ENCODE assay signal across 1 cellular context in genomic region chr5:173704615-173705511, GRCh38.
A peak's percentile ranks its signal among the peaks of the same experiment; 100 is the strongest.
TF ChIP-seq lines count a peak whose summit lies in the region.

No MANE protein-coding gene starts in this region.

TF ChIP-seq in K562, 482 proteins besides CTCF, POLR2A, EP300 and RAD21 (continued from another document):
- TF ChIP-seq ZNF280A (IDR thresholded peaks at IDR 0.05; ENCODE audit: low read depth, partially characterized antibody) (no peak), ZNF24 (IDR thresholded peaks at IDR 0.05) (peak; percentile 92), DPF2 (IDR thresholded peaks at IDR 0.05) (no peak), NR2C1 (IDR thresholded peaks at IDR 0.05) (no peak), NR2C1 (tag; IDR thresholded peaks at IDR 0.05) (no peak), SIN3B (IDR thresholded peaks at IDR 0.05; ENCODE audit: low read depth) (no peak)
- TF ChIP-seq, protein P1, sequence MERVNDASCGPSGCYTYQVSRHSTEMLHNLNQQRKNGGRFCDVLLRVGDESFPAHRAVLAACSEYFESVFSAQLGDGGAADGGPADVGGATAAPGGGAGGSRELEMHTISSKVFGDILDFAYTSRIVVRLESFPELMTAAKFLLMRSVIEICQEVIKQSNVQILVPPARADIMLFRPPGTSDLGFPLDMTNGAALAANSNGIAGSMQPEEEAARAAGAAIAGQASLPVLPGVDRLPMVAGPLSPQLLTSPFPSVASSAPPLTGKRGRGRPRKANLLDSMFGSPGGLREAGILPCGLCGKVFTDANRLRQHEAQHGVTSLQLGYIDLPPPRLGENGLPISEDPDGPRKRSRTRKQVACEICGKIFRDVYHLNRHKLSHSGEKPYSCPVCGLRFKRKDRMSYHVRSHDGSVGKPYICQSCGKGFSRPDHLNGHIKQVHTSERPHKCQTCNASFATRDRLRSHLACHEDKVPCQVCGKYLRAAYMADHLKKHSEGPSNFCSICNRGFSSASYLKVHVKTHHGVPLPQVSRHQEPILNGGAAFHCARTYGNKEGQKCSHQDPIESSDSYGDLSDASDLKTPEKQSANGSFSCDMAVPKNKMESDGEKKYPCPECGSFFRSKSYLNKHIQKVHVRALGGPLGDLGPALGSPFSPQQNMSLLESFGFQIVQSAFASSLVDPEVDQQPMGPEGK (CRISPR knock-in tag; IDR thresholded peaks at IDR 0.05; ENCODE audit: borderline replicate concordance): no peak
